22 cellular contexts compared by ENCODE assay signal in the genomic region with DNA sequence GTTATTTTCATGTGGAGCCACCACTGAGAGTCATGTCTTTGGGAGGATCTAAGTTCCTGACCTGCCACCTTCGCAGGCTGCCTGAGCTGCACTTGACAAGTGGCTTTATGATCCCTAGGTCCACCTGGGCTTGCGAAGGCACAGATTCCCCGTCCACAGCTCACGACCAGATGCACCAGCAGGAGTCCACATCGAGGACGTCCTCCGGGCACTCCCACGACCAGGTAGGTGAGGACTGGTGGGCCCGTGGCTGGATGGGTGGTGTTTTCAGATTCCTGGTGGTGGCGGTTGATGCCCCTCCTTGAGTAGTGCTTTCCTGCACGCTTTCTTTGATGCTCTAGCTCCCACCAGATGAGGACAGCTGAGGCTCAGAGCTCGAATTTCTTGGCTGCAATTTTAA. TPM values are rescaled to one million over a fixed set of nuclear protein-coding genes. Genes with fewer than 3 reads are reported as not detected.
DNase-seq lines count a peak whose midpoint lies in the region; ATAC-seq, FAIRE-seq and TF ChIP-seq lines count a peak whose summit lies in the region.
"Had no signal": no experiment of that assay in that cellular context is flagged by ENCODE, and none has a peak within 500 bp of the region (broad histone marks: within the 10 kb centered on the region; RNA-seq: fewer than 3 reads in every experiment).

No MANE protein-coding gene starts in this region.

- H3K27ac ChIP-seq in BLaER1 treated with 17β-estradiol and CSF1 and Interleukin-3, amounts not matched to agents 10 nM and 100 nM: peak overlapping the region in 3 of 11 experiments; percentile 5 to 35 (median 6); a peak in 2 of 22 replicates
- H3K27ac ChIP-seq in H1 (ENCODE audit: low read depth, low read length): no peak overlapping the region
- H3K27ac ChIP-seq: C4-2B had no signal

- POLR2A ChIA-PET in H1 (lab: Charles Lee; ENCODE audit: partially characterized antibody): interaction anchor here (1.3 to 2.1 kb wide), 3 partner anchors 10 to 20 kb away, joined by 4 to 9 read pairs (median 6); a partner anchor contains a TSS

- H2BK20ac ChIP-seq in H1 (ENCODE audit: low read length): no peak overlapping the region

- peaks cover 0 to 4% of the 10 kb centered on the region in 2 experiments; a peak in 1 of 4 replicates for H3K79me2 ChIP-seq in H1 (ENCODE audit: control insufficient read depth in 1 of 2, insufficient read depth in 2 of 2, low read length in 2 of 2)

- peak overlapping the region in 1 of 11 experiments; percentile 33; a peak in 2 of 22 replicates for H3K9ac ChIP-seq in BLaER1 treated with 17β-estradiol and CSF1 and Interleukin-3, amounts not matched to agents 10 nM and 100 nM
- H3K9ac ChIP-seq in H1 (replicated peaks in 1 of 4; ENCODE audit: extremely low read depth in 1 of 4, low read depth in 3 of 4, low read length in 3 of 4): no peak overlapping the region

- no peak overlapping the region for H3K23ac ChIP-seq in H1 (ENCODE audit: insufficient read length)

- no peak overlapping the region for H3K56ac ChIP-seq in H1 (replicated peaks; ENCODE audit: insufficient read length, low read depth, low read length)

- H3K79me1 ChIP-seq in H1 (ENCODE audit: low read depth, low read length): peaks cover 3% of the 10 kb centered on the region

- H4K20me1 ChIP-seq in BLaER1 treated with 17β-estradiol and CSF1 and Interleukin-3, amounts not matched to agents 10 nM and 100 nM: peaks cover 0 to 3% (median 0%) of the 10 kb centered on the region in 11 experiments; a peak in 1 of 22 replicates
- peaks cover 2 to 6% of the 10 kb centered on the region in 2 experiments for H4K20me1 ChIP-seq in H1 (replicated peaks in 1 of 2; ENCODE audit: control insufficient read depth in 1 of 2, insufficient read depth in 2 of 2, low read length in 2 of 2)

- no peak overlapping the region for H2BK12ac ChIP-seq in H1 (ENCODE audit: low read depth, low read length)

- CTCF ChIA-PET in H1 (lab: Charles Lee; ENCODE audit: partially characterized antibody): interaction anchor here (0.6 to 1.6 kb wide), 5 partner anchors 12 to 184 kb away, joined by 3 to 9 read pairs (median 3); no protein-coding TSS in a partner anchor

- peak overlapping the region in 6 of 11 experiments; percentile 13 to 62 (median 37); a peak in 8 of 22 replicates for H3K4me2 ChIP-seq in BLaER1 treated with 17β-estradiol and CSF1 and Interleukin-3, amounts not matched to agents 10 nM and 100 nM
- no peak overlapping the region for H3K4me2 ChIP-seq in H1 (ENCODE audit: insufficient read depth in 1 of 2, low read depth in 2 of 2, low read length in 2 of 2)

- intact Hi-C loops in mucosa of descending colon (cut with DNase I, micrococcal nuclease): no loop called here

- H2BK5ac ChIP-seq in H1 (ENCODE audit: low read depth, low read length): no peak overlapping the region

- no peak for ATAC-seq in mucosa of descending colon

- no peak for TF ChIP-seq CTCF in H1 (IDR thresholded peaks at IDR 0.05; ENCODE audit: control extremely low read depth in 1 of 3, insufficient read depth in 1 of 3, low read depth in 1 of 3, low read length in 3 of 3)
- TF ChIP-seq CTCF in mucosa of descending colon (IDR thresholded peaks at IDR 0.05): no peak

- no peak overlapping the region for H3K4me3 ChIP-seq in BLaER1 treated with 17β-estradiol and CSF1 and Interleukin-3, amounts not matched to agents 10 nM and 100 nM
- H3K4me3 ChIP-seq in H7 (ENCODE audit: insufficient read depth, low read depth, low read length): no peak overlapping the region
- H3K4me3 ChIP-seq in H1 (ENCODE audit: extremely low read depth in 1 of 4, insufficient read depth in 2 of 4, low read depth in 3 of 4, low read length in 4 of 4): no peak overlapping the region
- no peak overlapping the region for H3K4me3 ChIP-seq in mucosa of descending colon

- H3K9me3 ChIP-seq in BLaER1 treated with 17β-estradiol and CSF1 and Interleukin-3, amounts not matched to agents 10 nM and 100 nM (replicated peaks in 1 of 11): no peaks in the 10 kb centered on the region
- no peaks in the 10 kb centered on the region for H3K9me3 ChIP-seq in H1 (ENCODE audit: insufficient read depth in 2 of 2, low read depth in 1 of 2, low read length in 1 of 2)
- H3K9me3 ChIP-seq in mucosa of descending colon: no peaks in the 10 kb centered on the region
- H3K9me3 ChIP-seq: BE2C, Caco-2 had no signal

- no peak overlapping the region for H2AK5ac ChIP-seq in H1 (ENCODE audit: low read depth, low read length)

- 88% methylated on average over 12 of the region's 12 CpGs; no CpG with 5 or more reads in 1 of the 2 experiments for WGBS in H1 (ENCODE audit: extremely low coverage in 1 of 2, insufficient coverage in 1 of 2, insufficient read length in 1 of 2, insufficient replicate concordance in 2 of 2, low coverage in 1 of 2, low lambda C conversion rate in 2 of 2, missing lambda C conversion rate in 1 of 2), 2 experiments

- no peak overlapping the region for H3K18ac ChIP-seq in H1 (ENCODE audit: extremely low read depth, low read length)

- DNase-seq in H7 (peak; percentile 46), H1 (ENCODE audit: low read depth in 1 of 2, low spot score in 2 of 2) (no peak), mucosa of descending colon (peak in 2 of 3 donors; percentile 24 to 45), NCI-H2227 (lab: John Stamatoyannopoulos, UW; ENCODE audit: unreplicated experiment) (no peak), NOMO-1 treated with DMSO at 0.1 percent for 48 hours (lab: John Stamatoyannopoulos, UW; ENCODE audit: unreplicated experiment) (no peak)
- DNase-seq in activated CD4-positive, alpha-beta T cell treated with anti-CD3 and anti-CD28 coated beads for 4 hours: no peak
- DNase-seq: ACHN; BE2C; Caco-2; CD4-positive, alpha-beta T cell; HCEC 1CT; HFFc6 had no signal

- TF ChIP-seq POLR2A in H1 (IDR thresholded peaks at IDR 0.05; ENCODE audit: control extremely low read depth in 1 of 2, low read depth in 2 of 2, low read length in 2 of 2): no peak

- H3K4ac ChIP-seq in H1 (replicated peaks; ENCODE audit: insufficient read length, low read depth, low read length): no peak overlapping the region

- no peak overlapping the region for H2BK120ac ChIP-seq in H1 (replicated peaks; ENCODE audit: low read depth, low read length)

- peak overlapping the region; percentile 22; the same call in 1 of the 2 replicates for H4K8ac ChIP-seq in H1 (ENCODE audit: extremely low read depth, insufficient read depth, low read length)

- H3K4me1 ChIP-seq in BLaER1 treated with 17β-estradiol and CSF1 and Interleukin-3, amounts not matched to agents 10 nM and 100 nM: peaks cover 39 to 80% (median 61%) of the 10 kb centered on the region in 10 experiments
- no peaks in the 10 kb centered on the region for H3K4me1 ChIP-seq in H1 (replicated peaks in 1 of 4; ENCODE audit: control insufficient read depth in 3 of 4, insufficient read depth in 4 of 4, low read length in 3 of 4)
- H3K4me1 ChIP-seq in mucosa of descending colon (ENCODE audit: low read depth): peaks cover 31% of the 10 kb centered on the region

- no peaks in the 10 kb centered on the region for H3K27me3 ChIP-seq in BLaER1 treated with 17β-estradiol and CSF1 and Interleukin-3, amounts not matched to agents 10 nM and 100 nM
- H3K27me3 ChIP-seq in H7 (ENCODE audit: control insufficient read depth, insufficient read depth, low read length) (no peaks in the 10 kb centered on the region), H1 (replicated peaks in 1 of 4; ENCODE audit: control insufficient read depth in 3 of 4, extremely low read depth in 1 of 4, insufficient read depth in 3 of 4, low read length in 3 of 4) (no peaks in the 10 kb centered on the region)
- H3K27me3 ChIP-seq: BE2C had no signal

- H3K14ac ChIP-seq in H1 (ENCODE audit: insufficient read length): no peak overlapping the region

- no peak overlapping the region for H4K5ac ChIP-seq in H1 (ENCODE audit: insufficient read length, low read depth, low read length)

- FAIRE-seq in H1 (lab: Jason Lieb, UNC): no peak
- FAIRE-seq: A204.1, D721Med, G401.6, GM12891, GM19239, HTR-8/SVneo had no signal

- H2BK15ac ChIP-seq in H1 (ENCODE audit: low read length): no peak overlapping the region

- no peak overlapping the region for H2AFZ ChIP-seq in H1 (ENCODE audit: low read length)

- TF ChIP-seq EP300 in H1 (IDR thresholded peaks at IDR 0.05; ENCODE audit: borderline replicate concordance in 1 of 2, low read depth in 2 of 2, low read length in 2 of 2): no peak

- no peaks in the 10 kb centered on the region for H3K23me2 ChIP-seq in H1 (ENCODE audit: low read depth, low read length)

- H3K36me3 ChIP-seq in BLaER1 treated with 17β-estradiol and CSF1 and Interleukin-3, amounts not matched to agents 10 nM and 100 nM: peaks cover 8 to 48% (median 26%) of the 10 kb centered on the region in 11 experiments; a peak in 21 of 22 replicates
- H3K36me3 ChIP-seq in H7 (replicated peaks; ENCODE audit: control insufficient read depth, insufficient read depth, low read length) (0 out of 2 replicates have a peak, but pooled peaks cover 3% of the 10 kb centered on the region), H1 (ENCODE audit: control insufficient read depth in 2 of 4, insufficient read depth in 4 of 4, low read length in 3 of 4) (peaks cover 0 to 4% (median 3%) of the 10 kb centered on the region in 4 experiments; a peak in 2 of 8 replicates), mucosa of descending colon (ENCODE audit: low read depth) (no peaks in the 10 kb centered on the region)
- H3K36me3 ChIP-seq: BE2C had no signal

- no peak for TF ChIP-seq RAD21 in H1 (IDR thresholded peaks at IDR 0.05 in 1 of 2, conservative IDR thresholded peaks at IDR 0.05 in 1 of 2; ENCODE audit: low read depth in 2 of 2, low read length in 2 of 2)

- no peak overlapping the region for H4K91ac ChIP-seq in H1 (replicated peaks; ENCODE audit: insufficient read length, low read length)

RNA-seq across cellular contexts. Expression of a gene that starts 14.8 kb away (rescaled TPM):
- total RNA-seq in H7 (2014; rRNA removed; shearing (Covaris generic)): 106 and 120 TPM in 2 replicates
- total RNA-seq in H1 (2021; fragmentation: NEBNext Ultra II Directional; extraction: Animal tissue kit (Norgen Biotek cat#: 25700)): 104 and 108 TPM in 2 replicates
- 80.6 and 131 TPM in 2 replicates for polyA plus RNA-seq in H1 (2011; rRNA removed)
- 64.7 TPM for polyA plus RNA-seq in H1 (2011; cell fraction: cytosol; rRNA removed)
- 131 TPM for polyA plus RNA-seq in H1 (2011; cell fraction: nucleus; rRNA removed)
- polyA plus RNA-seq in H1 (2012, experiment 1 of 2): 46.8 to 81.6 TPM (median 75.8 TPM) in 4 replicates
- 137 TPM for polyA plus RNA-seq in H1 (2012, experiment 2 of 2)
- 187 TPM for polyA plus RNA-seq in H1 (2013, experiment 1 of 2)
- polyA plus RNA-seq in H1 (2013, experiment 2 of 2): 191 TPM
- polyA minus RNA-seq in H1 (2011; rRNA and poly(A)+ RNA removed): 30.0 and 32.1 TPM in 2 replicates
- polyA minus RNA-seq in H1 (2011; cell fraction: cytosol; rRNA and poly(A)+ RNA removed): 50.3 TPM
- 36.9 TPM for polyA minus RNA-seq in H1 (2011; cell fraction: nucleus; rRNA and poly(A)+ RNA removed)
- 100 to 1,000 TPM in 1 of 3 donors, 10 to 100 TPM in 2; 87.1 to 129 (median 99.1) TPM for total RNA-seq in mucosa of descending colon

RNA-seq across cellular contexts. Expression of a gene that starts 20.2 kb away (rescaled TPM):
- total RNA-seq in H7 (2014; rRNA removed; shearing (Covaris generic)): 56.6 and 92.9 TPM in 2 replicates
- 121 and 129 TPM in 2 replicates for total RNA-seq in H1 (2021; fragmentation: NEBNext Ultra II Directional; extraction: Animal tissue kit (Norgen Biotek cat#: 25700))
- 49.7 and 75.8 TPM in 2 replicates for polyA plus RNA-seq in H1 (2011; rRNA removed)
- 79.3 TPM for polyA plus RNA-seq in H1 (2011; cell fraction: cytosol; rRNA removed)
- 145 TPM for polyA plus RNA-seq in H1 (2011; cell fraction: nucleus; rRNA removed)
- 83.9 to 104 TPM (median 87.6 TPM) in 4 replicates for polyA plus RNA-seq in H1 (2012, experiment 1 of 2)
- polyA plus RNA-seq in H1 (2012, experiment 2 of 2): 35.2 TPM
- polyA plus RNA-seq in H1 (2013, experiment 1 of 2): 94.6 TPM
- polyA plus RNA-seq in H1 (2013, experiment 2 of 2): 83.9 TPM
- 26.0 and 29.7 TPM in 2 replicates for polyA minus RNA-seq in H1 (2011; rRNA and poly(A)+ RNA removed)
- polyA minus RNA-seq in H1 (2011; cell fraction: cytosol; rRNA and poly(A)+ RNA removed): 38.2 TPM
- polyA minus RNA-seq in H1 (2011; cell fraction: nucleus; rRNA and poly(A)+ RNA removed): 115 TPM
- total RNA-seq in mucosa of descending colon: 10 to 100 TPM; 47.8 to 86.8 (median 67.2) TPM

RNA-seq across cellular contexts. Expression of a gene that starts 26.3 kb away (rescaled TPM):
- 0.69 and 0.81 TPM in 2 replicates for total RNA-seq in H7 (2014; rRNA removed; shearing (Covaris generic))
- total RNA-seq in H1 (2021; fragmentation: NEBNext Ultra II Directional; extraction: Animal tissue kit (Norgen Biotek cat#: 25700)): 0.84 and 1.1 TPM in 2 replicates
- polyA plus RNA-seq in H1 (2011; rRNA removed): 1.2 and 2.0 TPM in 2 replicates
- polyA plus RNA-seq in H1 (2011; cell fraction: cytosol; rRNA removed): 1.2 TPM
- polyA plus RNA-seq in H1 (2011; cell fraction: nucleus; rRNA removed): 10.5 TPM
- polyA plus RNA-seq in H1 (2012, experiment 1 of 2): 1.0 to 2.7 TPM (median 1.8 TPM) in 4 replicates
- 0.59 TPM for polyA plus RNA-seq in H1 (2012, experiment 2 of 2)
- 0.87 TPM for polyA plus RNA-seq in H1 (2013, experiment 1 of 2)
- polyA plus RNA-seq in H1 (2013, experiment 2 of 2): 1.0 TPM
- polyA minus RNA-seq in H1 (2011; rRNA and poly(A)+ RNA removed): 0.19 and 0.49 TPM in 2 replicates
- polyA minus RNA-seq in H1 (2011; cell fraction: cytosol; rRNA and poly(A)+ RNA removed): not detected
- polyA minus RNA-seq in H1 (2011; cell fraction: nucleus; rRNA and poly(A)+ RNA removed): 1.8 TPM
- total RNA-seq in mucosa of descending colon: 10 to 100 TPM in 1 of 3 donors, 1 to 10 TPM in 2; 2.6 to 10.0 (median 8.1) TPM
- total RNA-seq: CD4-positive, alpha-beta T cell; H4 had no signal
- polyA plus RNA-seq: IgD-negative memory B cell had no signal

RNA-seq across cellular contexts. Expression of a gene that starts 31.0 kb away (rescaled TPM):
- total RNA-seq in H7 (2014; rRNA removed; shearing (Covaris generic)): 4.0 and 5.3 TPM in 2 replicates
- 1.2 and 2.8 TPM in 2 replicates for total RNA-seq in H1 (2021; fragmentation: NEBNext Ultra II Directional; extraction: Animal tissue kit (Norgen Biotek cat#: 25700))
- polyA plus RNA-seq in H1 (2011; rRNA removed): 2.9 and 4.5 TPM in 2 replicates
- polyA plus RNA-seq in H1 (2011; cell fraction: cytosol; rRNA removed): 2.4 TPM
- polyA plus RNA-seq in H1 (2011; cell fraction: nucleus; rRNA removed): 10.9 TPM
- polyA plus RNA-seq in H1 (2012, experiment 1 of 2): 1.3 to 3.2 TPM (median 2.4 TPM) in 4 replicates
- 1.3 TPM for polyA plus RNA-seq in H1 (2012, experiment 2 of 2)
- 0.85 TPM for polyA plus RNA-seq in H1 (2013, experiment 1 of 2)
- 1.2 TPM for polyA plus RNA-seq in H1 (2013, experiment 2 of 2)
- polyA minus RNA-seq in H1 (2011; rRNA and poly(A)+ RNA removed): 0.44 and 1.0 TPM in 2 replicates
- not detected for polyA minus RNA-seq in H1 (2011; cell fraction: cytosol; rRNA and poly(A)+ RNA removed)
- 2.0 TPM for polyA minus RNA-seq in H1 (2011; cell fraction: nucleus; rRNA and poly(A)+ RNA removed)
- 1 to 10 TPM; 1.7 to 6.8 (median 1.9) TPM for total RNA-seq in mucosa of descending colon
- total RNA-seq: H4, HFFc6 had no signal
- polyA plus RNA-seq: IgD-negative memory B cell had no signal

RNA-seq across cellular contexts. Expression of a gene that starts 33.5 kb away (rescaled TPM):
- 0.15 and 2.1 TPM in 2 replicates for total RNA-seq in H7 (2014; rRNA removed; shearing (Covaris generic))
- total RNA-seq in H1 (2021; fragmentation: NEBNext Ultra II Directional; extraction: Animal tissue kit (Norgen Biotek cat#: 25700)): 0.34 and 1.3 TPM in 2 replicates
- 0.50 and 1.1 TPM in 2 replicates for polyA plus RNA-seq in H1 (2011; rRNA removed)
- 1.4 TPM for polyA plus RNA-seq in H1 (2011; cell fraction: cytosol; rRNA removed)
- polyA plus RNA-seq in H1 (2011; cell fraction: nucleus; rRNA removed): 8.9 TPM
- polyA plus RNA-seq in H1 (2012, experiment 1 of 2): 0.90 to 2.2 TPM (median 1.5 TPM) in 4 replicates
- 2.0 TPM for polyA plus RNA-seq in H1 (2012, experiment 2 of 2)
- polyA plus RNA-seq in H1 (2013, experiment 1 of 2): 0.47 TPM
- 0.75 TPM for polyA plus RNA-seq in H1 (2013, experiment 2 of 2)
- polyA minus RNA-seq in H1 (2011; rRNA and poly(A)+ RNA removed): 0.13 TPM in 1 of 2 replicates, not detected in the other
- not detected for polyA minus RNA-seq in H1 (2011; cell fraction: cytosol; rRNA and poly(A)+ RNA removed)
- polyA minus RNA-seq in H1 (2011; cell fraction: nucleus; rRNA and poly(A)+ RNA removed): 1.00 TPM
- total RNA-seq in mucosa of descending colon: 1 to 10 TPM in 2 of 3 donors, under 1 TPM in 1; 0.23 to 2.8 (median 1.3) TPM
- total RNA-seq: CD4-positive, alpha-beta T cell; H4; HFFc6 had no signal
- polyA plus RNA-seq: IgD-negative memory B cell had no signal

Comparison
In these comparisons a context has a peak if more than half of its experiments do, and no peak if none do; other contexts are left out.
1. H3K4me2 ChIP-seq: peak in BLaER1 treated with 17β-estradiol and CSF1 and Interleukin-3, amounts not matched to agents 10 nM and 100 nM (6 of 11); none in H1 (0 of 2).
2. DNase-seq: peak in H7 (single experiment) and mucosa of descending colon (2 of 3); none in H1 (0 of 2), NCI-H2227 (single experiment), activated CD4-positive, alpha-beta T cell treated with anti-CD3 and anti-CD28 coated beads for 4 hours (0 of 2) and NOMO-1 treated with DMSO at 0.1 percent for 48 hours (single experiment).